ENCODE assay signal across 8 cellular contexts in the genomic region with DNA sequence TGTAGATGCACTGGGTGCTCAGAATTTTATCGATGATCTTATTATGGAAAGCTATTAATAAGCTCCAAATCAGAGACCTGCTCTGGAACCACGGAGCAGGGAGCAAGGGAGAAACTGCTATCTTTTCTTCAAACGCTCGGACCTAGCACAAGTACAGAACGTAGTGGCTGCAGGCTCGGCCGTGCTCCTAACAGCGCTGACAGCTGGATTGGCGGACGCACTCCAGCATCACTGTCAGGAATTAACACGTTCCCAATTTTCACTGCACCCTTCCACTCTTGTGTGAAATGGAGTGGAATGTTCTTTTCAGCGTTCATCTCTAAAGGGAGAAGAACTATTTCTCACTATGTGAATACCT.
A peak's percentile ranks its signal among the peaks of the same experiment; 100 is the strongest.
DNase-seq lines count a peak whose midpoint lies in the region; ATAC-seq and TF ChIP-seq lines count a peak whose summit lies in the region.

No MANE protein-coding gene starts in this region.

- no peaks in the 10 kb centered on the region for H3K27me3 ChIP-seq in AG04450 (ENCODE audit: control insufficient read depth, insufficient read depth, low read length)
- peaks cover 44% of the 10 kb centered on the region for H3K27me3 ChIP-seq in iPS-15b (ENCODE audit: control insufficient read depth, insufficient read depth, low read length)

- H3K9me3 ChIP-seq in AG04450 (ENCODE audit: control insufficient read depth, insufficient read depth, low read length) (no peaks in the 10 kb centered on the region), iPS-15b (ENCODE audit: control insufficient read depth, insufficient read depth, low read length) (no peaks in the 10 kb centered on the region), mucosa of descending colon (no peaks in the 10 kb centered on the region)

- no peak for TF ChIP-seq CTCF in AG04450 (IDR thresholded peaks at IDR 0.05; ENCODE audit: low read depth, low read length)
- TF ChIP-seq CTCF in mucosa of descending colon (IDR thresholded peaks at IDR 0.05), result no peak
- no peak for TF ChIP-seq CTCF in GM20000 (IDR thresholded peaks at IDR 0.05; ENCODE audit: extremely low read depth, missing control alignments)

- DNase-seq in AG04450 (ENCODE audit: low read depth, low spot score) (no peak), HEK293T (ENCODE audit: extremely low spot score) (peak; percentile 48), amygdala (lab: John Stamatoyannopoulos, UW) (peak in 32 of 56 donors; percentile 5 to 75 (median 38)), mucosa of descending colon (no peak), GM20000 (ENCODE audit: low spot score) (no peak)

- POLR2A ChIA-PET in AG04450 (lab: Yijun Ruan, JAX) (no interaction called here), HEK293T (lab: Yijun Ruan, JAX) (no interaction called here)

- intact Hi-C loops in mucosa of descending colon (cut with DNase I, micrococcal nuclease), result no loop called here

- no peak overlapping the region for H3K9ac ChIP-seq in iPS-15b (ENCODE audit: low read depth, low read length)

- H3K36me3 ChIP-seq in iPS-15b (ENCODE audit: control insufficient read depth, insufficient read depth, low read length), result no peaks in the 10 kb centered on the region
- no peaks in the 10 kb centered on the region for H3K36me3 ChIP-seq in mucosa of descending colon (ENCODE audit: low read depth)

- ATAC-seq in GM18498 (IDR thresholded peaks at IDR 0.05; ENCODE audit: unreplicated experiment) (no peak), mucosa of descending colon (no peak)

- H3K27ac ChIP-seq in AG04450 (ENCODE audit: low read depth, low read length) (no peak overlapping the region), skin epidermis (peak overlapping the region in 8 of 21 experiments; percentile 30 to 77 (median 70))

- CTCF ChIA-PET in AG04450 (lab: Charles Lee) (interaction anchor here (1.1 to 2.1 kb wide), 4 partner anchors 57 to 209 kb away, joined by 3 to 6 read pairs (median 4); no protein-coding TSS in a partner anchor), HEK293T (lab: Yijun Ruan, JAX) (interaction anchor here (1.0 kb wide), 1 partner anchor 23 kb away, joined by 6 read pairs; no protein-coding TSS in a partner anchor)

- peak overlapping the region; percentile 70 for H3K4me3 ChIP-seq in AG04450 (ENCODE audit: low read depth, low read length)
- H3K4me3 ChIP-seq in iPS-15b (ENCODE audit: low read depth, low read length), result peak overlapping the region; percentile 62
- H3K4me3 ChIP-seq in skin epidermis, result peak overlapping the region; percentile 38 to 72 (median 57)
- H3K4me3 ChIP-seq in mucosa of descending colon, result no peak overlapping the region

- H3K4me1 ChIP-seq in iPS-15b (ENCODE audit: control insufficient read depth, insufficient read depth, low read length) (peaks cover 16% of the 10 kb centered on the region), mucosa of descending colon (ENCODE audit: low read depth) (peaks cover 9% of the 10 kb centered on the region)

TF ChIP-seq in HEK293T, 16 proteins besides CTCF, POLR2A, EP300 and RAD21:
- TF ChIP-seq, protein P1, sequence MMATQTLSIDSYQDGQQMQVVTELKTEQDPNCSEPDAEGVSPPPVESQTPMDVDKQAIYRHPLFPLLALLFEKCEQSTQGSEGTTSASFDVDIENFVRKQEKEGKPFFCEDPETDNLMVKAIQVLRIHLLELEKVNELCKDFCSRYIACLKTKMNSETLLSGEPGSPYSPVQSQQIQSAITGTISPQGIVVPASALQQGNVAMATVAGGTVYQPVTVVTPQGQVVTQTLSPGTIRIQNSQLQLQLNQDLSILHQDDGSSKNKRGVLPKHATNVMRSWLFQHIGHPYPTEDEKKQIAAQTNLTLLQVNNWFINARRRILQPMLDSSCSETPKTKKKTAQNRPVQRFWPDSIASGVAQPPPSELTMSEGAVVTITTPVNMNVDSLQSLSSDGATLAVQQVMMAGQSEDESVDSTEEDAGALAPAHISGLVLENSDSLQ (IDR thresholded peaks at IDR 0.05), result peak; percentile 53
- TF ChIP-seq LEF1 (IDR thresholded peaks at IDR 0.05; ENCODE audit: borderline replicate concordance) (no peak), HDGF (IDR thresholded peaks at IDR 0.05; ENCODE audit: borderline replicate concordance) (no peak), CTBP1 (IDR thresholded peaks at IDR 0.05; ENCODE audit: borderline replicate concordance) (no peak), L3MBTL2 (conservative IDR thresholded peaks at IDR 0.05) (no peak), TARDBP (IDR thresholded peaks at IDR 0.05) (no peak), NFRKB (IDR thresholded peaks at IDR 0.05) (no peak)

Comparison
In these comparisons a context has a peak if more than half of its experiments do, and no peak if none do; other contexts are left out.
1. DNase-seq: peak in HEK293T (single experiment) and amygdala (32 of 56); none in AG04450 (single experiment), mucosa of descending colon (0 of 3) and GM20000 (single experiment).